ENCODE assay signal across 8 cellular contexts in genomic region chr3:142595951-142596725, GRCh38. TPM values are rescaled to one million over a fixed set of nuclear protein-coding genes. Genes with fewer than 3 reads are reported as not detected.
DNase-seq lines count a peak whose midpoint lies in the region; ATAC-seq and TF ChIP-seq lines count a peak whose summit lies in the region.

Gene PLS1, plus strand, starts transcription at chr3:142596393. Its CDS starts 67,845 bp downstream, at chr3:142664238.

- H3K4me1 Mint-ChIP-seq in CD4-positive, alpha-beta memory T cell, result peaks cover 7 to 22% (median 15%) of the 10 kb centered on the region in 4 donors
- H3K4me1 Mint-ChIP-seq in activated CD8-positive, alpha-beta T cell treated with anti-CD3 and anti-CD28 coated beads for 36 hours (ENCODE audit: low read depth), result peaks cover 14% of the 10 kb centered on the region

- H3K27ac ChIP-seq in CD4-positive, alpha-beta memory T cell (ENCODE audit: low read depth, low read length), result peak within 1 kb of the TSS; percentile 36

- peak; percentile 82 to 89 (median 85) for DNase-seq in CD4-positive, alpha-beta memory T cell
- DNase-seq in NCI-H748 treated with DMSO at 0.1 percent for 48 hours (lab: John Stamatoyannopoulos, UW), result peak; percentile 66
- peak; percentile 78 for DNase-seq in activated CD8-positive, alpha-beta T cell treated with anti-CD3 and anti-CD28 coated beads for 36 hours
- peak; percentile 73 for DNase-seq in effector CD4-positive, alpha-beta T cell
- DNase-seq in medulla oblongata (ENCODE audit: extremely low spot score), result peak; percentile 79
- DNase-seq in stimulated activated CD8-positive, alpha-beta memory T cell treated with anti-CD3 and anti-CD28 coated beads, Interleukin-12 subunit alpha, Interleukin-12 subunit beta, amount 100 ng/mL, for 1 hour (ENCODE audit: low read depth), result peak; percentile 72

- peak within 1 kb of the TSS; percentile 65 to 97 (median 96) for H3K27ac Mint-ChIP-seq in CD4-positive, alpha-beta memory T cell
- H3K27ac Mint-ChIP-seq in activated CD8-positive, alpha-beta T cell treated with anti-CD3 and anti-CD28 coated beads for 36 hours, result peak within 1 kb of the TSS; percentile 85

- ATAC-seq in GM19397 (IDR thresholded peaks at IDR 0.05; ENCODE audit: unreplicated experiment) (peak; percentile 91), HG03558 (IDR thresholded peaks at IDR 0.05; ENCODE audit: extremely low read depth, unreplicated experiment) (peak; percentile 80)
- ATAC-seq in activated CD8-positive, alpha-beta T cell treated with anti-CD3 and anti-CD28 coated beads for 36 hours, result peak; percentile 94

- intact Hi-C loops in CD4-positive, alpha-beta memory T cell (cut with micrococcal nuclease), result loop anchor here (1.0 to 5.0 kb wide), 4 partner anchors 18 to 1376 kb away; partner anchors contain the start of genes ATR, DIPK2A, TRPC1 and U2SURP
- intact Hi-C loops in activated CD8-positive, alpha-beta T cell treated with anti-CD3 and anti-CD28 coated beads for 36 hours (cut with micrococcal nuclease), result no loop called here

- no peaks in the 10 kb centered on the region for H3K9me3 ChIP-seq in CD4-positive, alpha-beta memory T cell (ENCODE audit: control insufficient read depth in 1 of 2, low read length in 2 of 2)

- CTCF ChIA-PET in CD4-positive, alpha-beta memory T cell (lab: Charles Lee; ENCODE audit: partially characterized antibody), result interaction anchor here (0.6 to 1.1 kb wide), 3 partner anchors 9 to 407 kb away, joined by 3 read pairs; no protein-coding TSS in a partner anchor
- CTCF ChIA-PET in activated CD8-positive, alpha-beta T cell treated with anti-CD3 and anti-CD28 coated beads for 36 hours (lab: Charles Lee), result interaction anchor here (1.2 kb wide), 2 partner anchors 9 to 406 kb away, joined by 3 read pairs; no protein-coding TSS in a partner anchor

- no peak for TF ChIP-seq CTCF in activated CD8-positive, alpha-beta T cell treated with anti-CD3 and anti-CD28 coated beads for 36 hours (IDR thresholded peaks at IDR 0.05)

- H3K27me3 Mint-ChIP-seq in CD4-positive, alpha-beta memory T cell, result peaks cover 1 to 2% of the 10 kb centered on the region in 2 donors
- no peaks in the 10 kb centered on the region for H3K27me3 Mint-ChIP-seq in activated CD8-positive, alpha-beta T cell treated with anti-CD3 and anti-CD28 coated beads for 36 hours

- no peaks in the 10 kb centered on the region for H3K9me3 Mint-ChIP-seq in CD4-positive, alpha-beta memory T cell
- H3K9me3 Mint-ChIP-seq in activated CD8-positive, alpha-beta T cell treated with anti-CD3 and anti-CD28 coated beads for 36 hours, result no peaks in the 10 kb centered on the region

- peaks cover 15% of the 10 kb centered on the region for H3K4me1 ChIP-seq in CD4-positive, alpha-beta memory T cell (ENCODE audit: insufficient read depth, low read length)

- H3K27me3 ChIP-seq in CD4-positive, alpha-beta memory T cell (ENCODE audit: insufficient read depth, low read length), result no peaks in the 10 kb centered on the region

- H3K4me3 Mint-ChIP-seq in CD4-positive, alpha-beta memory T cell, result peak within 1 kb of the TSS; percentile 97 to 99 (median 98)
- H3K4me3 Mint-ChIP-seq in activated CD8-positive, alpha-beta T cell treated with anti-CD3 and anti-CD28 coated beads for 36 hours, result peak within 1 kb of the TSS; percentile 95

- H3K36me3 Mint-ChIP-seq in CD4-positive, alpha-beta memory T cell, result peaks cover 0 to 4% of the 10 kb centered on the region in 2 donors
- no peaks in the 10 kb centered on the region for H3K36me3 Mint-ChIP-seq in activated CD8-positive, alpha-beta T cell treated with anti-CD3 and anti-CD28 coated beads for 36 hours (ENCODE audit: low read depth)

- H3K36me3 ChIP-seq in CD4-positive, alpha-beta memory T cell (ENCODE audit: insufficient read depth, low read length), result no peaks in the 10 kb centered on the region

- POLR2A ChIA-PET in CD4-positive, alpha-beta memory T cell (lab: Charles Lee; ENCODE audit: partially characterized antibody), result interaction anchor here (0.6 to 3.5 kb wide), 5 partner anchors 15 to 406 kb away, joined by 4 to 39 read pairs (median 8); partner anchors contain the start of genes ATR, TRPC1, U2SURP and XRN1
- POLR2A ChIA-PET in activated CD8-positive, alpha-beta T cell treated with anti-CD3 and anti-CD28 coated beads for 36 hours (lab: Charles Lee), result interaction anchor here (0.6 to 3.3 kb wide), 7 partner anchors 9 to 599 kb away, joined by 3 to 21 read pairs (median 3); partner anchors contain the start of genes ATR and U2SURP

- peak within 1 kb of the TSS; percentile 91 to 93 for H3K4me3 ChIP-seq in CD4-positive, alpha-beta memory T cell (ENCODE audit: low read length in 2 of 2)

RNA-seq across cellular contexts. Expression of gene PLS1, which starts in this region (rescaled TPM):
- 1 to 10 TPM; 2.7 to 3.1 TPM for total RNA-seq in CD4-positive, alpha-beta memory T cell
- 1 to 10 TPM; 5.0 to 6.2 TPM for polyA plus RNA-seq in CD4-positive, alpha-beta memory T cell
- total RNA-seq in activated CD8-positive, alpha-beta T cell treated with anti-CD3 and anti-CD28 coated beads for 36 hours, result 1 to 10 TPM; 4.7 to 5.6 TPM

Comparison
In these comparisons a context has a peak if more than half of its experiments do, and no peak if none do; other contexts are left out.
1. Peak in every context shown above with its lines: DNase-seq, ATAC-seq, H3K4me3 ChIP-seq and H3K27ac ChIP-seq.